Comparison of ENCODE assay signal across 8 cellular contexts in genomic region chr3:179450901-179451334, GRCh38. TPM values are rescaled to one million over a fixed set of nuclear protein-coding genes. Genes with fewer than 3 reads are reported as not detected.
A peak's percentile ranks its signal among the peaks of the same experiment; 100 is the strongest.
DNase-seq lines count a peak whose midpoint lies in the region; ATAC-seq lines count a peak whose summit lies in the region.

No MANE protein-coding gene starts in this region.

- H3K9me3 ChIP-seq in SJCRH30 (replicated peaks) (no peaks in the 10 kb centered on the region), endocrine pancreas (ENCODE audit: control insufficient read depth, low read length) (no peaks in the 10 kb centered on the region)

- in situ Hi-C loops in ACHN (cut with HindIII; ENCODE audit: low pct_ligation_motif_present, low pct_unique_long_range_greater_than_20kb, low sequenced_read_pairs): no loop called here

- H3K4me3 ChIP-seq in SJCRH30 (peak overlapping the region; percentile 73), endocrine pancreas (ENCODE audit: control insufficient read depth, insufficient read depth, low read length) (peak overlapping the region; percentile 50)

- H3K36me3 ChIP-seq in SJCRH30 (no peaks in the 10 kb centered on the region), endocrine pancreas (ENCODE audit: control insufficient read depth, insufficient read depth, low read length) (no peaks in the 10 kb centered on the region)

- ATAC-seq in GM18520 (IDR thresholded peaks at IDR 0.05; ENCODE audit: unreplicated experiment) (peak; percentile 32), HG03064 (IDR thresholded peaks at IDR 0.05; ENCODE audit: low read depth, unreplicated experiment) (peak; percentile 38)

- no peak overlapping the region for H3K9ac ChIP-seq in endocrine pancreas (ENCODE audit: control insufficient read depth, insufficient read depth, low read length)

- H3K4me1 ChIP-seq in SJCRH30 (no peaks in the 10 kb centered on the region), endocrine pancreas (ENCODE audit: control insufficient read depth, insufficient read depth, low read length) (no peaks in the 10 kb centered on the region)

- no peaks in the 10 kb centered on the region for H3K27me3 ChIP-seq in SJCRH30
- H3K27me3 ChIP-seq in endocrine pancreas (ENCODE audit: control insufficient read depth, insufficient read depth, low read length): peaks cover 2% of the 10 kb centered on the region

- peak; percentile 30 for DNase-seq in ACHN
- peak; percentile 46 to 56 for DNase-seq in SJCRH30
- DNase-seq in midbrain (lab: John Stamatoyannopoulos, UW): peak; percentile 29
- peak; percentile 45 for DNase-seq in ureter (ENCODE audit: low spot score)
- DNase-seq in effector CD4-positive, alpha-beta T cell: no peak

- peak overlapping the region; percentile 46 for H3K27ac ChIP-seq in SJCRH30

RNA-seq across cellular contexts. Expression of gene GNB4, which starts 0.4 kb away (rescaled TPM):
- total RNA-seq in SJCRH30 (2014; rRNA removed; shearing (Covaris generic)): 48.1 and 48.9 TPM in 2 replicates
- total RNA-seq in ureter: 19.5 TPM
